18 cellular contexts compared by ENCODE assay signal in genomic region chr10:69867699-69868558, GRCh38.
DNase-seq lines count a peak whose midpoint lies in the region; ATAC-seq, FAIRE-seq and TF ChIP-seq lines count a peak whose summit lies in the region.
"Had no signal": no experiment of that assay in that cellular context is flagged by ENCODE, and none has a peak within 500 bp of the region (broad histone marks: within the 10 kb centered on the region; RNA-seq: fewer than 3 reads in every experiment).

No MANE protein-coding gene starts in this region.

- intact Hi-C loops in kidney (cut with DNase I): no loop called here
- intact Hi-C loops in spleen (cut with DNase I; ENCODE audit: low total_unique reads): no loop called here
- intact Hi-C loops in natural killer cell (cut with micrococcal nuclease): no loop called here

- TF ChIP-seq CTCF in brain (conservative IDR thresholded peaks at IDR 0.05) (peak in 1 of 2 experiments; percentile 8), kidney (IDR thresholded peaks at IDR 0.05; ENCODE audit: borderline replicate concordance, extremely low read depth, insufficient read depth) (no peak), spleen (IDR thresholded peaks at IDR 0.05 in 8 of 11, conservative IDR thresholded peaks at IDR 0.05 in 3 of 11) (no peak), natural killer cell (IDR thresholded peaks at IDR 0.05) (no peak)

- no peak for FAIRE-seq in kidney (lab: Jason Lieb, UNC)
- FAIRE-seq: colon, endometrium had no signal

- H3K27ac Mint-ChIP-seq in brain (peak overlapping the region in 3 of 5 experiments; percentile 74 to 92 (median 90)), natural killer cell (no peak overlapping the region)
- H3K27ac Mint-ChIP-seq: activated naive CD8-positive, alpha-beta T cell had no signal

- H3K36me3 ChIP-seq in HUES48 (ENCODE audit: control insufficient read depth, insufficient read depth, low read length) (no peaks in the 10 kb centered on the region), kidney (ENCODE audit: control insufficient read depth in 1 of 2, insufficient read depth in 2 of 2, low read length in 2 of 2) (no peaks in the 10 kb centered on the region), spleen (no peaks in the 10 kb centered on the region)
- H3K36me3 ChIP-seq: thoracic aorta had no signal

- WGBS in spleen, 5 donors: 74 to 81% (median 78%) methylated on average over 13 of the region's 13 CpGs

- peaks cover 0 to 4% (median 0%) of the 10 kb centered on the region in 5 experiments for H3K9me3 Mint-ChIP-seq in brain
- H3K9me3 Mint-ChIP-seq in natural killer cell: no peaks in the 10 kb centered on the region

- H3K4me1 ChIP-seq in HUES48 (ENCODE audit: control insufficient read depth, insufficient read depth, low read length) (peaks cover 60% of the 10 kb centered on the region), kidney (ENCODE audit: control insufficient read depth in 1 of 2, insufficient read depth in 1 of 2, low read depth in 1 of 2, low read length in 2 of 2) (peaks cover 0 to 4% of the 10 kb centered on the region in 2 donors), spleen (peaks cover 5 to 67% (median 30%) of the 10 kb centered on the region in 6 donors)

- H3K27ac ChIP-seq in HUES48 (ENCODE audit: low read depth, low read length) (peak overlapping the region; percentile 89), kidney (ENCODE audit: low read depth in 2 of 2, low read length in 2 of 2) (no peak overlapping the region), spleen (peak overlapping the region in 6 of 8 donors; percentile 47 to 80 (median 78))

- no peak for ATAC-seq in HG02870 (IDR thresholded peaks at IDR 0.05; ENCODE audit: unreplicated experiment)
- no peak for ATAC-seq in natural killer cell

- peaks cover 4% of the 10 kb centered on the region for H3K27me3 Mint-ChIP-seq in brain
- peaks cover 2 to 16% of the 10 kb centered on the region in 2 donors for H3K27me3 Mint-ChIP-seq in natural killer cell (ENCODE audit: low read depth in 2 of 2)
- H3K27me3 Mint-ChIP-seq: activated naive CD8-positive, alpha-beta T cell had no signal

- peak overlapping the region; percentile 10; the same call in 1 of the 2 replicates for H3K4me3 ChIP-seq in HUES48 (ENCODE audit: low read depth, low read length)
- no peak overlapping the region for H3K4me3 ChIP-seq in kidney (ENCODE audit: low read length in 2 of 2)
- H3K4me3 ChIP-seq in spleen: no peak overlapping the region

- H3K27me3 ChIP-seq in HUES48 (ENCODE audit: control insufficient read depth, insufficient read depth, low read length): no peaks in the 10 kb centered on the region
- peaks cover 0 to 30% (median 0%) of the 10 kb centered on the region in 7 donors for H3K27me3 ChIP-seq in spleen (replicated peaks in 1 of 7)

- H3K36me3 Mint-ChIP-seq in brain (no peaks in the 10 kb centered on the region), natural killer cell (no peaks in the 10 kb centered on the region)
- H3K36me3 Mint-ChIP-seq: activated naive CD8-positive, alpha-beta T cell had no signal

- H3K9ac ChIP-seq in HUES48 (ENCODE audit: low read depth, low read length) (peak overlapping the region; percentile 10; the same call in 1 of the 2 replicates), kidney (ENCODE audit: low read length in 2 of 2) (no peak overlapping the region)

- H3K4me3 Mint-ChIP-seq in brain: no peak overlapping the region
- no peak overlapping the region for H3K4me3 Mint-ChIP-seq in natural killer cell
- H3K4me3 Mint-ChIP-seq: activated naive CD8-positive, alpha-beta T cell had no signal

- no peak for TF ChIP-seq POLR2A in spleen (IDR thresholded peaks at IDR 0.05)

- H3K9me3 ChIP-seq in HUES48 (ENCODE audit: control insufficient read depth, insufficient read depth, low read length) (no peaks in the 10 kb centered on the region), kidney (ENCODE audit: control insufficient read depth in 1 of 2, low read length in 2 of 2) (no peaks in the 10 kb centered on the region), spleen (no peaks in the 10 kb centered on the region)
- H3K9me3 ChIP-seq: thoracic aorta had no signal

- H3K4me1 Mint-ChIP-seq in brain (peaks cover 72% of the 10 kb centered on the region), natural killer cell (peaks cover 0 to 8% of the 10 kb centered on the region in 2 donors)

- DNase-seq in kidney (peak; percentile 48), spleen (no peak), natural killer cell (no peak)
- DNase-seq in activated T-cell treated with anti-CD3 and anti-CD28 coated beads, Interleukin-2, amount 50 U/mL, for 1 hour: no peak
- DNase-seq: activated CD4-positive, CD25-positive, alpha-beta regulatory T cell treated with anti-CD3 and anti-CD28 coated beads, Interleukin-2, amount 50 U/mL, for 72 hours; activated CD8-positive, alpha-beta memory T cell treated with anti-CD3 and anti-CD28 coated beads for 24 hours; DND-41; midbrain; NCI-H1436 treated with DMSO at 0.1 percent for 48 hours; NCI-H748 treated with DMSO at 0.1 percent for 48 hours; stimulated activated CD4-positive, alpha-beta T cell treated with anti-CD3 and anti-CD28 coated beads, Interleukin-15, amount 100 ng/mL, for 24 hours had no signal

Comparison
In these comparisons a context has a peak if more than half of its experiments do, and no peak if none do; other contexts are left out.
1. H3K27ac ChIP-seq: peak in HUES48 (single experiment) and spleen (6 of 8); none in kidney (0 of 2).
2. H3K27ac Mint-ChIP-seq: peak in brain (3 of 5); none in natural killer cell (0 of 2).